ENCODE assay signal across 26 cellular contexts in the genomic region with DNA sequence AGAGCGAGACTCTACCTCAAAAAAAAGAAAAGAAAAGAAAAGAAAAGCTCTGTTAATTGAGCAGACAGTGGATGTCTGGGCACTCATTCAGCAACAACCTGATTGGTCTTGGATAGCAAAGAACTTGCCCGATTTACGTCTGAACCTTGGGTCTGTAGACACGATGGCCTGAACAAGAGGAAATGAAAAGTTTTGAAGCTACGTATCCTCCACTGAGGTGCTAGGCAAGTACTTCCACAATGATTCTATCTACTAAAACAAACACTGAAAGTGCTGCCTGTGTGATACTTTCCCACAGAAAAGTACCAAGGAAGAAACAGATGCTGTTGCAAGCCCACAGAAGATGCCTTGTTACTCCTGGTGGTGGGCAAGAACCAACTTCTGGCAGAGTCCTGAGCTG. TPM values are rescaled to one million over a fixed set of nuclear protein-coding genes. Genes with fewer than 3 reads are reported as not detected.
DNase-seq lines count a peak whose midpoint lies in the region; ATAC-seq and TF ChIP-seq lines count a peak whose summit lies in the region.
"Had no signal": no experiment of that assay in that cellular context is flagged by ENCODE, and none has a peak within 500 bp of the region (broad histone marks: within the 10 kb centered on the region; RNA-seq: fewer than 3 reads in every experiment).

No MANE protein-coding gene starts in this region.

- H2BK5ac ChIP-seq in neuronal stem cell (ENCODE audit: low read length): peak overlapping the region; percentile 3

- no peak overlapping the region for H2BK12ac ChIP-seq in neuronal stem cell (ENCODE audit: low read length)

- H3K4me2 ChIP-seq in neuronal stem cell (ENCODE audit: insufficient read depth, low read length, poor library complexity, severe bottlenecking): no peak overlapping the region
- H3K4me2 ChIP-seq: KMS-11 had no signal

- H2BK15ac ChIP-seq in neuronal stem cell (ENCODE audit: low read length): no peak overlapping the region

- CTCF ChIA-PET in CD4-positive, alpha-beta memory T cell (lab: Charles Lee; ENCODE audit: partially characterized antibody): no interaction called here

- no peak overlapping the region for H3K27ac ChIP-seq in CD4-positive, alpha-beta memory T cell (ENCODE audit: low read depth, low read length)
- H3K27ac ChIP-seq in neuronal stem cell (replicated peaks; ENCODE audit: low read length): no peak overlapping the region
- no peak overlapping the region for H3K27ac ChIP-seq in foreskin keratinocyte
- H3K27ac ChIP-seq: KMS-11, Peyer's patch had no signal

- H3K27me3 Mint-ChIP-seq in CD4-positive, alpha-beta memory T cell: no peaks in the 10 kb centered on the region
- H3K27me3 Mint-ChIP-seq: CD8-positive, alpha-beta memory T cell had no signal

- intact Hi-C loops in CD4-positive, alpha-beta memory T cell (cut with micrococcal nuclease): no loop called here

- H3K9me3 Mint-ChIP-seq in CD4-positive, alpha-beta memory T cell: no peaks in the 10 kb centered on the region
- H3K9me3 Mint-ChIP-seq: CD8-positive, alpha-beta memory T cell had no signal

- H2BK120ac ChIP-seq in neuronal stem cell (ENCODE audit: low read depth, low read length): no peak overlapping the region

- H3K18ac ChIP-seq in neuronal stem cell (ENCODE audit: low read length): no peak overlapping the region

- POLR2A ChIA-PET in CD4-positive, alpha-beta memory T cell (lab: Charles Lee; ENCODE audit: partially characterized antibody): no interaction called here

- no peaks in the 10 kb centered on the region for H3K27me3 ChIP-seq in CD4-positive, alpha-beta memory T cell (ENCODE audit: insufficient read depth, low read length)
- H3K27me3 ChIP-seq in neuronal stem cell (ENCODE audit: control insufficient read depth in 3 of 3, insufficient read depth in 3 of 3, low read depth in 1 of 3, low read length in 3 of 3) (no peaks in the 10 kb centered on the region), foreskin keratinocyte (no peaks in the 10 kb centered on the region)
- H3K27me3 ChIP-seq: Peyer's patch had no signal

- no peak overlapping the region for H3K4ac ChIP-seq in neuronal stem cell (ENCODE audit: low read length)

- H3K4me3 Mint-ChIP-seq in CD4-positive, alpha-beta memory T cell: no peak overlapping the region
- H3K4me3 Mint-ChIP-seq: CD8-positive, alpha-beta memory T cell had no signal

- H3K4me1 ChIP-seq in CD4-positive, alpha-beta memory T cell (ENCODE audit: insufficient read depth, low read length): no peaks in the 10 kb centered on the region
- peaks cover 0 to 4% of the 10 kb centered on the region in 2 donors for H3K4me1 ChIP-seq in neuronal stem cell (ENCODE audit: control insufficient read depth in 2 of 2, insufficient read depth in 1 of 2, low read depth in 1 of 2, low read length in 2 of 2)
- H3K4me1 ChIP-seq in foreskin keratinocyte: no peaks in the 10 kb centered on the region
- H3K4me1 ChIP-seq: Peyer's patch had no signal

- DNase-seq in CD4-positive, alpha-beta memory T cell: no peak
- DNase-seq in neuronal stem cell (ENCODE audit: low spot score) (no peak), T1000 (lab: John Stamatoyannopoulos, UW) (no peak), NCI-H1436 (lab: John Stamatoyannopoulos, UW) (no peak), foreskin keratinocyte (no peak), H4 (ENCODE audit: low spot score) (no peak)
- DNase-seq: 8988T; AML-193; C1 segment of cervical spinal cord; Calu3; CD8-positive, alpha-beta memory T cell; DMS153; H7; IMR-90; NCI-H1092 treated with DMSO at 0.1 percent for 48 hours; NCI-H146; NCI-H2029 treated with DMSO at 0.1 percent for 48 hours; NCI-H2171 treated with DMSO at 0.1 percent for 48 hours; NCI-H524 treated with DMSO at 0.1 percent for 48 hours; NCI-H82; Peyer's patch; T-helper 1 cell had no signal

- peak overlapping the region in 4 of 7 donors; percentile 31 to 81 (median 56) for H3K27ac Mint-ChIP-seq in CD4-positive, alpha-beta memory T cell

- H3K4me1 Mint-ChIP-seq in CD4-positive, alpha-beta memory T cell: peaks cover 0 to 10% (median 2%) of the 10 kb centered on the region in 4 donors

- ATAC-seq in GM21423 (IDR thresholded peaks at IDR 0.05; ENCODE audit: unreplicated experiment) (peak; percentile 66), HG03378 (IDR thresholded peaks at IDR 0.05; ENCODE audit: unreplicated experiment) (peak; percentile 61), foreskin keratinocyte (no peak)

- H2AK5ac ChIP-seq in neuronal stem cell (ENCODE audit: low read depth, low read length): no peak overlapping the region

- peaks cover 14% of the 10 kb centered on the region for H3K36me3 ChIP-seq in CD4-positive, alpha-beta memory T cell (ENCODE audit: insufficient read depth, low read length)
- peaks cover 4 to 6% of the 10 kb centered on the region in 2 donors for H3K36me3 ChIP-seq in neuronal stem cell (replicated peaks in 1 of 2; ENCODE audit: control insufficient read depth in 2 of 2, insufficient read depth in 2 of 2, low read length in 2 of 2)

- no peak overlapping the region for H2AFZ ChIP-seq in neuronal stem cell (ENCODE audit: low read length)

- H3K9me3 ChIP-seq in CD4-positive, alpha-beta memory T cell (ENCODE audit: control insufficient read depth in 1 of 2, low read length in 2 of 2): no peaks in the 10 kb centered on the region
- H3K9me3 ChIP-seq in neuronal stem cell (replicated peaks in 1 of 2; ENCODE audit: control insufficient read depth in 2 of 2, insufficient read depth in 1 of 2, low read depth in 1 of 2, low read length in 2 of 2): peaks cover 2% of the 10 kb centered on the region in 2 donors
- H3K9me3 ChIP-seq: Peyer's patch had no signal

- H4K91ac ChIP-seq in neuronal stem cell (ENCODE audit: low read depth, low read length, poor library complexity): no peak overlapping the region

- H3K4me3 ChIP-seq in CD4-positive, alpha-beta memory T cell (ENCODE audit: low read length in 2 of 2): no peak overlapping the region
- H3K4me3 ChIP-seq in neuronal stem cell (ENCODE audit: low read length in 2 of 2): no peak overlapping the region
- H3K4me3 ChIP-seq: Peyer's patch had no signal

- no peaks in the 10 kb centered on the region for H3K79me1 ChIP-seq in neuronal stem cell (ENCODE audit: low read depth, low read length)

- peaks cover 24 to 40% of the 10 kb centered on the region in 2 donors for H3K36me3 Mint-ChIP-seq in CD4-positive, alpha-beta memory T cell

- no peak overlapping the region for H4K8ac ChIP-seq in neuronal stem cell (ENCODE audit: low read depth, low read length)

- no peak overlapping the region for H3K23ac ChIP-seq in neuronal stem cell (ENCODE audit: low read depth, low read length, poor library complexity)

- H3K14ac ChIP-seq in neuronal stem cell (ENCODE audit: low read length): no peak overlapping the region

- no peak for TF ChIP-seq CTCF in foreskin keratinocyte (conservative IDR thresholded peaks at IDR 0.05)

- WGBS in neuronal stem cell (ENCODE audit: extremely low coverage in 2 of 2, insufficient read length in 2 of 2, insufficient replicate concordance in 1 of 2), 2 donors: no CpG with 5 or more reads among the region's 5 CpGs

- H3K9ac ChIP-seq in neuronal stem cell (ENCODE audit: low read depth, low read length, poor library complexity): no peak overlapping the region
- H3K9ac ChIP-seq: KMS-11 had no signal

RNA-seq across cellular contexts. Expression of a gene that starts 21.8 kb away (rescaled TPM):
- 1 to 10 TPM; 1.6 to 3.3 TPM for total RNA-seq in CD4-positive, alpha-beta memory T cell
- not detected for polyA plus RNA-seq in CD4-positive, alpha-beta memory T cell
- 10.7 TPM for polyA plus RNA-seq in neuronal stem cell (2013, experiment 1 of 2)
- polyA plus RNA-seq in neuronal stem cell (2013, experiment 2 of 2): 10.5 TPM
- 0.65 and 1.2 TPM in 2 replicates for total RNA-seq in foreskin keratinocyte
- polyA plus RNA-seq in foreskin keratinocyte: 0.80 and 0.84 TPM in 2 replicates
- not detected in 2 replicates for total RNA-seq in H4 (2014; rRNA removed; shearing (Covaris generic))
- total RNA-seq: G401, IMR-90 had no signal
- polyA plus RNA-seq: CD8-positive, alpha-beta memory T cell; IMR-90 had no signal

RNA-seq across cellular contexts. Expression of a gene that starts 26.2 kb away (rescaled TPM):
- 10 to 100 TPM; 50.5 to 50.7 TPM for total RNA-seq in CD4-positive, alpha-beta memory T cell
- polyA plus RNA-seq in CD4-positive, alpha-beta memory T cell: 1 to 10 TPM in 1 of 2 donors, under 1 TPM in 1; 0.07 to 1.6 TPM
- polyA plus RNA-seq in neuronal stem cell (2013, experiment 1 of 2): 1.4 TPM
- polyA plus RNA-seq in neuronal stem cell (2013, experiment 2 of 2): 1.7 TPM
- total RNA-seq in foreskin keratinocyte: 0.18 and 0.95 TPM in 2 replicates
- 0.35 and 0.63 TPM in 2 replicates for polyA plus RNA-seq in foreskin keratinocyte
- total RNA-seq in H4 (2014; rRNA removed; shearing (Covaris generic)): 0.10 and 6.1 TPM in 2 replicates
- polyA plus RNA-seq: CD8-positive, alpha-beta memory T cell had no signal

RNA-seq across cellular contexts. Expression of a gene that starts 40.7 kb away (rescaled TPM):
- total RNA-seq in CD4-positive, alpha-beta memory T cell: 10 to 100 TPM; 54.9 to 58.6 TPM
- 1 to 10 TPM; 7.7 to 9.0 TPM for polyA plus RNA-seq in CD4-positive, alpha-beta memory T cell
- polyA plus RNA-seq in neuronal stem cell (2013, experiment 1 of 2): 11.6 TPM
- polyA plus RNA-seq in neuronal stem cell (2013, experiment 2 of 2): 11.8 TPM
- 16.9 and 17.2 TPM in 2 replicates for total RNA-seq in foreskin keratinocyte
- polyA plus RNA-seq in foreskin keratinocyte: 13.5 and 16.3 TPM in 2 replicates
- 4.0 and 5.0 TPM in 2 replicates for total RNA-seq in H4 (2014; rRNA removed; shearing (Covaris generic))
